Comparison of ENCODE assay signal across 1 cellular context in the genomic region with DNA sequence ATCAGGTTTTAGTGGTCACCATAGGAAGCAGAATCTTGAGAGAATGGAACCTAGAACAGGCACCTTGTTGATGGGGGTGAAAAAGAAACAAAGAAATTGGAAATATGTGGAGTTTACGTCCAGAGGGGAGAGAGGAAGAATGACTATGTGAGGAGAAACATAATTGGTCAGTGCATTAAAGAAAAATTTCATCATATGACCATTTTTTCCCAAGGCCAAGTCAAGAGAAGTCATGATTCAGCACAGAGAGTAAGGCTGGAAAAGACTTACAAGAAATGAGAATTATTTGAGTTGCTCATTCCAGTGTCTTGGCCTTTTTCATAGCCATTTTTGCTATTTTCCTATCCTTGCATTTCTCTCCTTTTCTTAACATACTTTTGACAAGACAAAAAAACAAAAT.
TF ChIP-seq lines count a peak whose summit lies in the region.

No MANE protein-coding gene starts in this region.

TF ChIP-seq in GM23338, 12 proteins besides CTCF, POLR2A, EP300 and RAD21 (continued from another document):
- TF ChIP-seq, protein P1, sequence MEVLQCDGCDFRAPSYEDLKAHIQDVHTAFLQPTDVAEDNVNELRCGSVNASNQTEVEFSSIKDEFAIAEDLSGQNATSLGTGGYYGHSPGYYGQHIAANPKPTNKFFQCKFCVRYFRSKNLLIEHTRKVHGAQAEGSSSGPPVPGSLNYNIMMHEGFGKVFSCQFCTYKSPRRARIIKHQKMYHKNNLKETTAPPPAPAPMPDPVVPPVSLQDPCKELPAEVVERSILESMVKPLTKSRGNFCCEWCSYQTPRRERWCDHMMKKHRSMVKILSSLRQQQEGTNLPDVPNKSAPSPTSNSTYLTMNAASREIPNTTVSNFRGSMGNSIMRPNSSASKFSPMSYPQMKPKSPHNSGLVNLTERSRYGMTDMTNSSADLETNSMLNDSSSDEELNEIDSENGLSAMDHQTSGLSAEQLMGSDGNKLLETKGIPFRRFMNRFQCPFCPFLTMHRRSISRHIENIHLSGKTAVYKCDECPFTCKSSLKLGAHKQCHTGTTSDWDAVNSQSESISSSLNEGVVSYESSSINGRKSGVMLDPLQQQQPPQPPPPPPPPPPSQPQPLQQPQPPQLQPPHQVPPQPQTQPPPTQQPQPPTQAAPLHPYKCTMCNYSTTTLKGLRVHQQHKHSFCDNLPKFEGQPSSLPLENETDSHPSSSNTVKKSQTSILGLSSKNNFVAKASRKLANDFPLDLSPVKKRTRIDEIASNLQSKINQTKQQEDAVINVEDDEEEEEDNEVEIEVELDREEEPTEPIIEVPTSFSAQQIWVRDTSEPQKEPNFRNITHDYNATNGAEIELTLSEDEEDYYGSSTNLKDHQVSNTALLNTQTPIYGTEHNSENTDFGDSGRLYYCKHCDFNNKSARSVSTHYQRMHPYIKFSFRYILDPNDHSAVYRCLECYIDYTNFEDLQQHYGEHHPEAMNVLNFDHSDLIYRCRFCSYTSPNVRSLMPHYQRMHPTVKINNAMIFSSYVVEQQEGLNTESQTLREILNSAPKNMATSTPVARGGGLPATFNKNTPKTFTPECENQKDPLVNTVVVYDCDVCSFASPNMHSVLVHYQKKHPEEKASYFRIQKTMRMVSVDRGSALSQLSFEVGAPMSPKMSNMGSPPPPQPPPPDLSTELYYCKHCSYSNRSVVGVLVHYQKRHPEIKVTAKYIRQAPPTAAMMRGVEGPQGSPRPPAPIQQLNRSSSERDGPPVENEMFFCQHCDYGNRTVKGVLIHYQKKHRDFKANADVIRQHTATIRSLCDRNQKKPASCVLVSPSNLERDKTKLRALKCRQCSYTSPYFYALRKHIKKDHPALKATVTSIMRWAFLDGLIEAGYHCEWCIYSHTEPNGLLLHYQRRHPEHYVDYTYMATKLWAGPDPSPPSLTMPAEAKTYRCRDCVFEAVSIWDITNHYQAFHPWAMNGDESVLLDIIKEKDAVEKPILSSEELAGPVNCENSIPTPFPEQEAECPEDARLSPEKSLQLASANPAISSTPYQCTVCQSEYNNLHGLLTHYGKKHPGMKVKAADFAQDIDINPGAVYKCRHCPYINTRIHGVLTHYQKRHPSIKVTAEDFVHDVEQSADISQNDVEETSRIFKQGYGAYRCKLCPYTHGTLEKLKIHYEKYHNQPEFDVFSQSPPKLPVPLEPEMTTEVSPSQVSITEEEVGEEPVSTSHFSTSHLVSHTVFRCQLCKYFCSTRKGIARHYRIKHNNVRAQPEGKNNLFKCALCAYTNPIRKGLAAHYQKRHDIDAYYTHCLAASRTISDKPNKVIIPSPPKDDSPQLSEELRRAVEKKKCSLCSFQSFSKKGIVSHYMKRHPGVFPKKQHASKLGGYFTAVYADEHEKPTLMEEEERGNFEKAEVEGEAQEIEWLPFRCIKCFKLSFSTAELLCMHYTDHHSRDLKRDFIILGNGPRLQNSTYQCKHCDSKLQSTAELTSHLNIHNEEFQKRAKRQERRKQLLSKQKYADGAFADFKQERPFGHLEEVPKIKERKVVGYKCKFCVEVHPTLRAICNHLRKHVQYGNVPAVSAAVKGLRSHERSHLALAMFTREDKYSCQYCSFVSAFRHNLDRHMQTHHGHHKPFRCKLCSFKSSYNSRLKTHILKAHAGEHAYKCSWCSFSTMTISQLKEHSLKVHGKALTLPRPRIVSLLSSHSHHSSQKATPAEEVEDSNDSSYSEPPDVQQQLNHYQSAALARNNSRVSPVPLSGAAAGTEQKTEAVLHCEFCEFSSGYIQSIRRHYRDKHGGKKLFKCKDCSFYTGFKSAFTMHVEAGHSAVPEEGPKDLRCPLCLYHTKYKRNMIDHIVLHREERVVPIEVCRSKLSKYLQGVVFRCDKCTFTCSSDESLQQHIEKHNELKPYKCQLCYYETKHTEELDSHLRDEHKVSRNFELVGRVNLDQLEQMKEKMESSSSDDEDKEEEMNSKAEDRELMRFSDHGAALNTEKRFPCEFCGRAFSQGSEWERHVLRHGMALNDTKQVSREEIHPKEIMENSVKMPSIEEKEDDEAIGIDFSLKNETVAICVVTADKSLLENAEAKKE (CRISPR knock-in tag; IDR thresholded peaks at IDR 0.05) = no peak
- TF ChIP-seq JUNB (IDR thresholded peaks at IDR 0.05; ENCODE audit: unreplicated experiment) (no peak), EZH2phosphoT487 (IDR thresholded peaks at IDR 0.05; ENCODE audit: unreplicated experiment) (no peak), POLR2AphosphoS5 (IDR thresholded peaks at IDR 0.05; ENCODE audit: low read depth) (no peak)
